1 cellular context compared by ENCODE assay signal in the genomic region with DNA sequence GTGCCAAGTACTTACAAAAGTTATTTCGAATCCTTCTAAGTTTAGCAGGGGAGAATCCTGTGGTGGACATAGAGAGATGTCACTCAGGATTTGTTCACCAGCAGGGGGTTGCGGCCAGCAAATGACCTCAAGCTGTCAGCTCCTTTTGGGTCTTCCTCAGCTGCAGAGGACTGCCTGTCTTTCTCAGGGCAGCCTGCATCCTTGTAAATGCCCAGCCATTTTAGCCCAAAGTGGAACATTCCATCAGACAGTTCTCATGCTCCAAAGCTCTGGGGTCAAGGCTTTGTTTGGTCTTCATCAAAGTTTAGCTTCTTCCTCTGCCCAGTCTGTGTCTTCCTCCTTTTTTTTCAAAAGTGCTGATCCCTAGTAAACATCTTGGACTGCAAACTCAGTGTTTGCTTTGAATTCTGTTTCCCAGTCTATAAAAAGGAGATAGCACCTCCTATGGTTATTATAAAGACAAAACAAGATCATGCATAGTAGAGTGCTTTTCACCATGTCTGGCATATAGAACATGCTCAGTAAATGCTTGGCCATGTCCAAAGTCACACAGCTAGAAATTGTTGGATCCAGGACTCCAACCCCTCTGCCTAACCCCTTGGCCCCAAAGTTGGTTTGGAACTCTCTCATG.
TF ChIP-seq lines count a peak whose summit lies in the region.

No MANE protein-coding gene starts in this region.

TF ChIP-seq in GM23338, 12 proteins besides CTCF, POLR2A, EP300 and RAD21:
- TF ChIP-seq, protein P1, sequence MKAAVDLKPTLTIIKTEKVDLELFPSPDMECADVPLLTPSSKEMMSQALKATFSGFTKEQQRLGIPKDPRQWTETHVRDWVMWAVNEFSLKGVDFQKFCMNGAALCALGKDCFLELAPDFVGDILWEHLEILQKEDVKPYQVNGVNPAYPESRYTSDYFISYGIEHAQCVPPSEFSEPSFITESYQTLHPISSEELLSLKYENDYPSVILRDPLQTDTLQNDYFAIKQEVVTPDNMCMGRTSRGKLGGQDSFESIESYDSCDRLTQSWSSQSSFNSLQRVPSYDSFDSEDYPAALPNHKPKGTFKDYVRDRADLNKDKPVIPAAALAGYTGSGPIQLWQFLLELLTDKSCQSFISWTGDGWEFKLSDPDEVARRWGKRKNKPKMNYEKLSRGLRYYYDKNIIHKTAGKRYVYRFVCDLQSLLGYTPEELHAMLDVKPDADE (IDR thresholded peaks at IDR 0.05), result no peak
- TF ChIP-seq ZNF114 (CRISPR knock-in tag; IDR thresholded peaks at IDR 0.05), result no peak
